ENCODE assay signal across 14 cellular contexts in genomic region chr1:218755128-218755527, GRCh38.
"Had no signal": no experiment of that assay in that cellular context is flagged by ENCODE, and none has a peak within 500 bp of the region (broad histone marks: within the 10 kb centered on the region; RNA-seq: fewer than 3 reads in every experiment).

No MANE protein-coding gene starts in this region.

- DNase-seq: activated effector memory CD4-positive, alpha-beta T cell treated with Interleukin-2 at 50 U/mL for 16 hours; activated T-cell treated with anti-CD3 and anti-CD28 coated beads, Interleukin-2, amount 50 U/mL, for 1 hour; amniotic stem cell; body of pancreas; central memory CD4-positive, alpha-beta T cell; effector CD8-positive, alpha-beta T cell; gastrocnemius medialis; kidney; pancreas; stomach had no signal

- H3K4me1 ChIP-seq: body of pancreas, gastrocnemius medialis, pancreas, stomach had no signal

- H3K36me3 ChIP-seq: gastrocnemius medialis, pancreas, stomach, thoracic aorta had no signal

- H3K27me3 ChIP-seq: body of pancreas, gastrocnemius medialis, pancreas, stomach had no signal

- H3K9me3 ChIP-seq: body of pancreas, gastrocnemius medialis, pancreas, thoracic aorta had no signal

- H3K27ac ChIP-seq: body of pancreas, coronary artery, gastrocnemius medialis, pancreas, stomach, thoracic aorta had no signal

- H3K4me3 ChIP-seq: body of pancreas, coronary artery, gastrocnemius medialis, pancreas, stomach, thoracic aorta had no signal

- ATAC-seq: activated CD4-positive, CD25-positive, alpha-beta regulatory T cell treated with anti-CD3 and anti-CD28 coated beads, Interleukin-2, amount 50 U/mL, for 24 hours; activated naive CD4-positive, alpha-beta T cell treated with anti-CD3 and anti-CD28 coated beads, Interleukin-2, amount 50 U/mL, for 72 hours; body of pancreas; gastrocnemius medialis; pancreas had no signal
